ENCODE assay signal across 15 cellular contexts in the genomic region with DNA sequence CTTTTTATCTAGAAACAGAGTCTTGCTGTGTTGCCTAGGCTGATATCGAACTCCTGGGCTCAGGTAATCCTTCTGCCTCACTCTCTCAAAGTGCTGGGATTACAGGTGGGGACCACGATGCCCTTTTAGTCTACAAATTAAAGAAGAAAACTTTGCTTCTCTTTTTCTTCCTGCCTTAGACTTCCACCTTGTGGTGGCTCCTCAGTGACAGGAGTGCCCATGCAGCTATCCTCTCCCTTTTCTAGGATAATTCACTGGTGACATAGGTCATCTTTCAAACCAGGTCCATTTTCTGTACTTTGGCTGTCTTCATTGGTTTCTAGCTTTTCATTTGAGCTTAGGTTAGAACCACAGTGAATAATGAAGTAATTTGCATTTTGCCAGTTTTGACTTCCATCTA. TPM values are rescaled to one million over a fixed set of nuclear protein-coding genes. Genes with fewer than 3 reads are reported as not detected.
DNase-seq lines count a peak whose midpoint lies in the region; ATAC-seq and TF ChIP-seq lines count a peak whose summit lies in the region.
"Had no signal": no experiment of that assay in that cellular context is flagged by ENCODE, and none has a peak within 500 bp of the region (broad histone marks: within the 10 kb centered on the region; RNA-seq: fewer than 3 reads in every experiment).

No MANE protein-coding gene starts in this region.

- no peaks in the 10 kb centered on the region for H3K9me3 ChIP-seq in SK-N-SH
- H3K9me3 ChIP-seq: right atrium auricular region, stomach had no signal

- no peak overlapping the region for H3K4ac ChIP-seq in mesendoderm (ENCODE audit: low read depth, low read length)

- H3K36me3 ChIP-seq in SK-N-SH (replicated peaks in 1 of 2; ENCODE audit: control insufficient read depth in 1 of 2, insufficient read depth in 2 of 2, low read length in 1 of 2) (peaks cover 52 to 70% of the 10 kb centered on the region in 2 experiments), mesendoderm (ENCODE audit: control insufficient read depth, insufficient read depth, low read length) (no peaks in the 10 kb centered on the region)

- peaks cover 16% of the 10 kb centered on the region for H3F3A ChIP-seq in SK-N-SH (replicated peaks; ENCODE audit: insufficient read depth)

- H3K27me3 ChIP-seq in SK-N-SH (ENCODE audit: insufficient read depth) (no peaks in the 10 kb centered on the region), mesendoderm (ENCODE audit: insufficient read depth, low read length, poor library complexity) (no peaks in the 10 kb centered on the region)
- H3K27me3 ChIP-seq: right atrium auricular region, stomach had no signal

- no peak overlapping the region for H3K18ac ChIP-seq in mesendoderm (ENCODE audit: low read length)

- 0 out of 2 replicates have a peak, but pooled peaks have one; percentile 7 for TF ChIP-seq RAD21 in SK-N-SH (IDR thresholded peaks at IDR 0.05; ENCODE audit: low read length)

- H4K8ac ChIP-seq in mesendoderm (ENCODE audit: low read depth, low read length), result no peak overlapping the region

- no peak overlapping the region for H2AFZ ChIP-seq in SK-N-SH (ENCODE audit: low read depth)

- H3K4me3 ChIP-seq in SK-N-SH (ENCODE audit: low read depth in 2 of 2, low read length in 1 of 2) (no peak overlapping the region), mesendoderm (ENCODE audit: low read length) (no peak overlapping the region)
- H3K4me3 ChIP-seq: coronary artery, right atrium auricular region, stomach had no signal

- no peak overlapping the region for H2BK15ac ChIP-seq in mesendoderm (replicated peaks; ENCODE audit: low read depth)

- POLR2A ChIA-PET in SK-N-SH (lab: Yijun Ruan, JAX), result interaction anchor here (0.8 kb wide), 1 partner anchor 63 kb away, joined by 4 read pairs; no protein-coding TSS in a partner anchor

- no peak overlapping the region for H3K4me2 ChIP-seq in SK-N-SH
- H3K4me2 ChIP-seq in mesendoderm (ENCODE audit: low read length), result no peak overlapping the region

- no peak for TF ChIP-seq EP300 in SK-N-SH (IDR thresholded peaks at IDR 0.05; ENCODE audit: borderline replicate concordance in 1 of 2, low read depth in 1 of 2, low read length in 1 of 2)

- no peak overlapping the region for H2BK5ac ChIP-seq in mesendoderm (ENCODE audit: low read length)

- no peak overlapping the region for H3K9ac ChIP-seq in SK-N-SH
- H3K9ac ChIP-seq in mesendoderm (ENCODE audit: low read length), result no peak overlapping the region

- no peak overlapping the region for H3K23ac ChIP-seq in mesendoderm (ENCODE audit: low read length)

- H3K56ac ChIP-seq in mesendoderm (ENCODE audit: low read length), result no peak overlapping the region

- no peak for DNase-seq in SK-N-SH
- no peak for DNase-seq in GM13977 (ENCODE audit: low spot score)
- DNase-seq in mesendoderm, result peak; percentile 26
- no peak for DNase-seq in NCI-H2227 (lab: John Stamatoyannopoulos, UW; ENCODE audit: unreplicated experiment)
- DNase-seq in glomerular visceral epithelial cell (ENCODE audit: extremely low spot score), result no peak
- DNase-seq: activated CD4-positive, alpha-beta T cell treated with anti-CD3 and anti-CD28 coated beads for 4 hours; CD8-positive, alpha-beta memory T cell; DMS79 treated with DMSO at 0.1 percent for 48 hours; nucleus accumbens; stomach had no signal

- H4K20me1 ChIP-seq in SK-N-SH (ENCODE audit: insufficient read depth), result no peaks in the 10 kb centered on the region

- no peak overlapping the region for H4K5ac ChIP-seq in mesendoderm (ENCODE audit: low read length)

- H3K79me2 ChIP-seq in SK-N-SH (ENCODE audit: insufficient read depth), result no peaks in the 10 kb centered on the region
- H3K79me2 ChIP-seq in mesendoderm (ENCODE audit: control insufficient read depth, insufficient read depth, low read length), result no peaks in the 10 kb centered on the region

- no peaks in the 10 kb centered on the region for H3K79me1 ChIP-seq in mesendoderm (ENCODE audit: low read length)

- no peak overlapping the region for H3K27ac ChIP-seq in SK-N-SH (ENCODE audit: low read depth in 2 of 2, low read length in 1 of 2)
- no peak overlapping the region for H3K27ac ChIP-seq in VCaP
- no peak overlapping the region for H3K27ac ChIP-seq in mesendoderm (ENCODE audit: low read depth, low read length)
- H3K27ac ChIP-seq: coronary artery, right atrium auricular region, stomach had no signal

- in situ Hi-C loops in GM13977 (cut with MboI; ENCODE audit: low pct_unique_long_range_greater_than_20kb, low sequenced_read_pairs, unreplicated experiment), result loop anchor here (25.0 kb wide), 1 partner anchor 460 kb away; no protein-coding TSS in a partner anchor

- H3K4me1 ChIP-seq in SK-N-SH (ENCODE audit: control insufficient read depth in 1 of 2, insufficient read depth in 2 of 2, low read depth in 1 of 2, low read length in 1 of 2) (peaks cover 0 to 9% of the 10 kb centered on the region in 2 experiments; a peak in 1 of 4 replicates), mesendoderm (ENCODE audit: control insufficient read depth, low read depth, low read length) (no peaks in the 10 kb centered on the region)
- H3K4me1 ChIP-seq: right atrium auricular region, stomach had no signal

- H3K9me2 ChIP-seq in SK-N-SH, result no peaks in the 10 kb centered on the region

- H2BK120ac ChIP-seq in mesendoderm (ENCODE audit: low read depth, low read length), result no peak overlapping the region

- 100% methylated on average over 2 of the region's 2 CpGs for WGBS in SK-N-SH (ENCODE audit: low lambda C conversion rate)
- no CpG with 5 or more reads among the region's 2 CpGs for WGBS in mesendoderm (ENCODE audit: extremely low coverage, insufficient coverage, low lambda C conversion rate)

- ATAC-seq in SK-N-SH treated with all-trans-retinoic acid at 6 μM for 48 hours (no peak), GM19467 (IDR thresholded peaks at IDR 0.05; ENCODE audit: unreplicated experiment) (no peak)

- no peak overlapping the region for H2AK5ac ChIP-seq in mesendoderm (ENCODE audit: low read length)

- CTCF ChIA-PET in SK-N-SH (lab: Yijun Ruan, JAX), result interaction anchor here (0.6 kb wide), 1 partner anchor 653 kb away, joined by 5 read pairs; no protein-coding TSS in a partner anchor

- TF ChIP-seq CTCF in SK-N-SH (IDR thresholded peaks at IDR 0.05) (no peak), GM13977 (IDR thresholded peaks at IDR 0.05; ENCODE audit: extremely low read depth, insufficient read depth, missing control alignments) (peak; percentile 27), VCaP (conservative IDR thresholded peaks at IDR 0.05) (peak; percentile 38; the same call in 1 of the 2 replicates)

TF ChIP-seq in SK-N-SH, 30 proteins besides CTCF, POLR2A, EP300 and RAD21 (continues in another document):
- TF ChIP-seq JUND (IDR thresholded peaks at IDR 0.05) (no peak), MXI1 (IDR thresholded peaks at IDR 0.05; ENCODE audit: low read depth, low read length) (no peak), NFIC (IDR thresholded peaks at IDR 0.05; ENCODE audit: borderline replicate concordance) (no peak), TCF12 (IDR thresholded peaks at IDR 0.05) (no peak)
- TF ChIP-seq, protein P1, sequence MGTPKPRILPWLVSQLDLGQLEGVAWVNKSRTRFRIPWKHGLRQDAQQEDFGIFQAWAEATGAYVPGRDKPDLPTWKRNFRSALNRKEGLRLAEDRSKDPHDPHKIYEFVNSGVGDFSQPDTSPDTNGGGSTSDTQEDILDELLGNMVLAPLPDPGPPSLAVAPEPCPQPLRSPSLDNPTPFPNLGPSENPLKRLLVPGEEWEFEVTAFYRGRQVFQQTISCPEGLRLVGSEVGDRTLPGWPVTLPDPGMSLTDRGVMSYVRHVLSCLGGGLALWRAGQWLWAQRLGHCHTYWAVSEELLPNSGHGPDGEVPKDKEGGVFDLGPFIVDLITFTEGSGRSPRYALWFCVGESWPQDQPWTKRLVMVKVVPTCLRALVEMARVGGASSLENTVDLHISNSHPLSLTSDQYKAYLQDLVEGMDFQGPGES (IDR thresholded peaks at IDR 0.05; ENCODE audit: low read depth, low read length), result no peak

TF ChIP-seq in SK-N-SH treated with all-trans-retinoic acid at 6 μM for 48 hours, 23 proteins besides CTCF, POLR2A, EP300 and RAD21 (continues in another document):
- TF ChIP-seq OSR1 (CRISPR knock-in tag; IDR thresholded peaks at IDR 0.05) (no peak), ARNTL (CRISPR knock-in tag; IDR thresholded peaks at IDR 0.05; ENCODE audit: borderline replicate concordance, low read depth) (no peak), ZNF565 (CRISPR knock-in tag; conservative IDR thresholded peaks at IDR 0.05; ENCODE audit: low read depth) (no peak), TCF4 (CRISPR knock-in tag; IDR thresholded peaks at IDR 0.05; ENCODE audit: borderline replicate concordance) (no peak), GLIS3 (CRISPR knock-in tag; IDR thresholded peaks at IDR 0.05) (no peak), PPARA (CRISPR knock-in tag; IDR thresholded peaks at IDR 0.05; ENCODE audit: borderline replicate concordance) (no peak), ISL1 (CRISPR knock-in tag; IDR thresholded peaks at IDR 0.05) (no peak), CSDC2 (CRISPR knock-in tag; IDR thresholded peaks at IDR 0.05) (no peak), TOX (CRISPR knock-in tag; IDR thresholded peaks at IDR 0.05; ENCODE audit: borderline replicate concordance) (no peak)

RNA-seq across cellular contexts. Expression of a gene that starts 13.6 kb away (rescaled TPM):
- 4.9 and 7.5 TPM in 2 replicates for polyA plus RNA-seq in SK-N-SH (2012; rRNA removed)
- polyA plus RNA-seq in SK-N-SH (2012; cell fraction: cytosol; rRNA removed), result 7.3 and 7.5 TPM in 2 replicates
- 7.0 and 14.3 TPM in 2 replicates for polyA plus RNA-seq in SK-N-SH (2012; cell fraction: nucleus; rRNA removed)
- polyA plus RNA-seq in mesendoderm (2013, experiment 1 of 2), result 10.6 TPM
- 10.2 TPM for polyA plus RNA-seq in mesendoderm (2013, experiment 2 of 2)

RNA-seq across cellular contexts. Expression of a gene that starts 13.9 kb away (rescaled TPM):
- 5.1 and 6.2 TPM in 2 replicates for polyA plus RNA-seq in SK-N-SH (2012; rRNA removed)
- polyA plus RNA-seq in SK-N-SH (2012; cell fraction: cytosol; rRNA removed), result 9.5 and 13.4 TPM in 2 replicates
- polyA plus RNA-seq in SK-N-SH (2012; cell fraction: nucleus; rRNA removed), result 8.5 and 8.8 TPM in 2 replicates
- polyA plus RNA-seq in mesendoderm (2013, experiment 1 of 2), result 49.1 TPM
- 51.6 TPM for polyA plus RNA-seq in mesendoderm (2013, experiment 2 of 2)
